Comparison of ENCODE assay signal across 8 cellular contexts in the genomic region with DNA sequence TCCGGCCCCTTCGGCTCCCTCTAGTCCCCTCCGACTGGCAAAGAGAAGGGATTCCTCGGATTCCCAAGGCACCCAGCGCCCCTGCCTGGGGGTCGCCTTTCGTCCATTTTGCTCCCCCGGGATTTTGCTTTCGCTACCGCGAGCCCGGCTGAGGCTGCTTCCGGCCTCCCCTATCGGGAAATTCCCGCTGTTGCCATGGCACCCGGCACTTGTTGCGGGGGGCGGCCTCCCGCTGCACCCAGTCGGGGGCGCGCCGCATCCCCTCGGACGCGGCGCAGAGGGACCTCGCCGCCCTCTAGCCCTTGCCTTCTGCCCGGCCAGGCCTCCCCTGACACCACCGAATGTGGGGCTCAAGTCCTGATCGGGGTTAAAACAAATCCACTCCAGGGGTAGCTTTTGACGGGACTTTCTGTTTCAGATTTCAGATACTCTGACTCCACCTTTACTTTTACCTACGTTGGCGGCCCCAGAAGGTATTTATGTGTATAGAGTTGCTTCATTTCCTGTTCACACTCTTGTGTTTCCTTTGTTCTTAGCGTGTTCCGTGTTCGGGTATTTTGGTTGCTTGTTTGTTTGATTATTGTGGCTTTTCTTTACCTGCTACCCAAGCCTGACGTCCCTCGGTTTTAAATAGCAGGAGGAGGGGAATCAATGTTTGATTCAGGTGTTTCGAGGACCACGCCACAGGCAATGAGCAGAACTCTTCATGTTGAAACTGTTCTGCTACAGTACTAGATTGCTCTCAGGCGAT. TPM values are rescaled to one million over a fixed set of nuclear protein-coding genes. Genes with fewer than 3 reads are reported as not detected.
DNase-seq lines count a peak whose midpoint lies in the region; ATAC-seq and TF ChIP-seq lines count a peak whose summit lies in the region.

No MANE protein-coding gene starts in this region.

- H3K36me3 Mint-ChIP-seq in T-cell, result peaks cover 28% of the 10 kb centered on the region

- peak overlapping the region; percentile 79 for H3K9ac ChIP-seq in iPS-15b (ENCODE audit: low read depth, low read length)
- H3K9ac ChIP-seq in smooth muscle cell (ENCODE audit: low read depth), result peak overlapping the region; percentile 97

- no peaks in the 10 kb centered on the region for H3K27me3 Mint-ChIP-seq in T-cell

- H3K9me3 Mint-ChIP-seq in T-cell, result no peaks in the 10 kb centered on the region

- H3K4me3 Mint-ChIP-seq in T-cell, result peak overlapping the region; percentile 96 to 99 (median 99)

- H3K36me3 ChIP-seq in DOHH2 (ENCODE audit: control insufficient read depth, low read length) (peaks cover 37% of the 10 kb centered on the region), iPS-15b (ENCODE audit: control insufficient read depth, insufficient read depth, low read length) (no peaks in the 10 kb centered on the region), smooth muscle cell (ENCODE audit: low read depth) (no peaks in the 10 kb centered on the region)

- H3K27ac Mint-ChIP-seq in T-cell, result peak overlapping the region; percentile 100

- no peaks in the 10 kb centered on the region for H3K27me3 ChIP-seq in DOHH2 (ENCODE audit: control insufficient read depth, low read length)
- peaks cover 3% of the 10 kb centered on the region for H3K27me3 ChIP-seq in iPS-15b (ENCODE audit: control insufficient read depth, insufficient read depth, low read length)
- no peaks in the 10 kb centered on the region for H3K27me3 ChIP-seq in smooth muscle cell (ENCODE audit: low read depth)

- no peak for TF ChIP-seq CTCF in DOHH2 (IDR thresholded peaks at IDR 0.05; ENCODE audit: low read depth, low read length, poor library complexity, severe bottlenecking)
- TF ChIP-seq CTCF in smooth muscle cell (IDR thresholded peaks at IDR 0.05; ENCODE audit: borderline replicate concordance, insufficient read depth, poor library complexity, severe bottlenecking), result no peak

- no peaks in the 10 kb centered on the region for H3K9me2 ChIP-seq in DOHH2 (replicated peaks; ENCODE audit: control insufficient read depth, low read length)

- WGBS in smooth muscle cell (ENCODE audit: low lambda C conversion rate), result under 1% methylated on average over 42 of the region's 43 CpGs

- peaks cover 57% of the 10 kb centered on the region for H3K79me2 ChIP-seq in DOHH2 (ENCODE audit: control insufficient read depth, low read length)
- peaks cover 54% of the 10 kb centered on the region for H3K79me2 ChIP-seq in smooth muscle cell (ENCODE audit: low read depth)

- CTCF ChIA-PET in T-cell (lab: Charles Lee), result interaction anchor here (0.6 to 1.2 kb wide), 5 partner anchors 72 to 227 kb away, joined by 3 to 4 read pairs (median 3); partner anchors contain the start of gene EMB (in 1 of the 2)

- H2AFZ ChIP-seq in smooth muscle cell (ENCODE audit: low read depth), result peak overlapping the region; percentile 77

- H3K4me3 ChIP-seq in DOHH2 (ENCODE audit: low read length), result peak overlapping the region; percentile 96
- H3K4me3 ChIP-seq in iPS-15b (ENCODE audit: low read depth, low read length), result peak overlapping the region; percentile 71
- peak overlapping the region; percentile 65 for H3K4me3 ChIP-seq in smooth muscle cell

- no peaks in the 10 kb centered on the region for H4K20me1 ChIP-seq in DOHH2 (ENCODE audit: control insufficient read depth, insufficient read depth, low read depth, low read length)
- peaks cover 14% of the 10 kb centered on the region for H4K20me1 ChIP-seq in smooth muscle cell (ENCODE audit: low read depth)

- H3K4me1 Mint-ChIP-seq in T-cell, result peaks cover 65 to 74% (median 70%) of the 10 kb centered on the region in 3 donors

- H3K4me1 ChIP-seq in DOHH2 (ENCODE audit: control insufficient read depth, low read length) (peaks cover 48% of the 10 kb centered on the region), iPS-15b (ENCODE audit: control insufficient read depth, insufficient read depth, low read length) (peaks cover 10% of the 10 kb centered on the region), smooth muscle cell (ENCODE audit: low read depth) (peaks cover 29% of the 10 kb centered on the region)

- ATAC-seq in GM21515 (IDR thresholded peaks at IDR 0.05; ENCODE audit: unreplicated experiment) (peak; percentile 85), T-cell (replicated peaks in 1 of 4) (peak; percentile 70 to 83 (median 74))

- H3K4me2 ChIP-seq in DOHH2 (ENCODE audit: low read length), result peak overlapping the region; percentile 83
- H3K4me2 ChIP-seq in smooth muscle cell, result peak overlapping the region; percentile 85

- DNase-seq in HuH-7 (ENCODE audit: low spot score) (peak; percentile 60), T-cell (peak; percentile 75 to 89 (median 84)), smooth muscle cell (lab: John Stamatoyannopoulos, UW; ENCODE audit: unreplicated experiment) (peak; percentile 64), OCI-M2 (lab: John Stamatoyannopoulos, UW; ENCODE audit: unreplicated experiment) (no peak)

- H3F3A ChIP-seq in DOHH2 (ENCODE audit: control insufficient read depth, insufficient read depth) (peaks cover 13% of the 10 kb centered on the region), smooth muscle cell (ENCODE audit: low read depth) (no peaks in the 10 kb centered on the region)

- H3K9me3 ChIP-seq in DOHH2 (ENCODE audit: control insufficient read depth, insufficient read depth, low read length), result no peaks in the 10 kb centered on the region
- H3K9me3 ChIP-seq in iPS-15b (ENCODE audit: control insufficient read depth, insufficient read depth, low read length), result no peaks in the 10 kb centered on the region
- no peaks in the 10 kb centered on the region for H3K9me3 ChIP-seq in smooth muscle cell (replicated peaks; ENCODE audit: low read depth)

- H3K27ac ChIP-seq in DOHH2 (ENCODE audit: low read depth, low read length) (peak overlapping the region; percentile 89), angular gyrus (ENCODE audit: low read depth, low read length) (peak overlapping the region; percentile 70), smooth muscle cell (ENCODE audit: low read depth) (peak overlapping the region; percentile 84)

- POLR2A ChIA-PET in T-cell (lab: Charles Lee), result interaction anchor here (0.6 to 2.1 kb wide), 9 partner anchors 39 to 240 kb away, joined by 3 to 12 read pairs (median 3); no protein-coding TSS in a partner anchor

RNA-seq across cellular contexts. Expression of gene PARP8, which starts 1.4 kb away (rescaled TPM):
- total RNA-seq in T-cell (100 to 1,000 TPM in 4 of 5 donors, 10 to 100 TPM in 1; 92.8 to 252 (median 136) TPM), smooth muscle cell (36.2 and 44.8 TPM in 2 replicates)
- 13.6 and 22.9 TPM in 2 replicates for polyA plus RNA-seq in smooth muscle cell
